In genomic region chr15:70251246-70251990, GRCh38 we compare ENCODE assay signal across 18 cellular contexts.
DNase-seq lines count a peak whose midpoint lies in the region; ATAC-seq and TF ChIP-seq lines count a peak whose summit lies in the region.
"Had no signal": no experiment of that assay in that cellular context is flagged by ENCODE, and none has a peak within 500 bp of the region (broad histone marks: within the 10 kb centered on the region; RNA-seq: fewer than 3 reads in every experiment).

No MANE protein-coding gene starts in this region.

- H3K4me3 ChIP-seq in smooth muscle cell (no peak overlapping the region), mesenchymal stem cell (ENCODE audit: insufficient read depth in 1 of 2, low read depth in 1 of 2, low read length in 2 of 2) (no peak overlapping the region)
- H3K4me3 ChIP-seq: MG63 had no signal

- no peaks in the 10 kb centered on the region for H3K79me2 ChIP-seq in smooth muscle cell (ENCODE audit: low read depth)

- H2AK5ac ChIP-seq in mesenchymal stem cell (ENCODE audit: low read length, severe bottlenecking): no peak overlapping the region

- no peaks in the 10 kb centered on the region for H3K36me3 Mint-ChIP-seq in mesothelial cell of epicardium
- H3K36me3 Mint-ChIP-seq: activated naive CD8-positive, alpha-beta T cell treated with anti-CD3 and anti-CD28 coated beads for 36 hours; immature natural killer cell had no signal

- no peaks in the 10 kb centered on the region for H3K9me3 Mint-ChIP-seq in stimulated activated naive CD8-positive, alpha-beta T cell treated with anti-CD3 and anti-CD28 coated beads, Interleukin-15, amount 100 ng/mL, for 72 hours
- H3K9me3 Mint-ChIP-seq in mesothelial cell of epicardium: no peaks in the 10 kb centered on the region
- H3K9me3 Mint-ChIP-seq: activated naive CD8-positive, alpha-beta T cell treated with anti-CD3 and anti-CD28 coated beads for 36 hours had no signal

- H3K9ac ChIP-seq in smooth muscle cell (ENCODE audit: low read depth) (no peak overlapping the region), mesenchymal stem cell (ENCODE audit: low read length) (no peak overlapping the region)
- H3K9ac ChIP-seq: SK-N-SH had no signal

- H3F3A ChIP-seq in smooth muscle cell (ENCODE audit: low read depth): peaks cover 3% of the 10 kb centered on the region

- H3K27ac ChIP-seq in smooth muscle cell (ENCODE audit: low read depth): no peak overlapping the region
- no peak overlapping the region for H3K27ac ChIP-seq in mesenchymal stem cell (ENCODE audit: low read length, poor library complexity, severe bottlenecking)

- H3K27me3 Mint-ChIP-seq in stimulated activated naive CD8-positive, alpha-beta T cell treated with anti-CD3 and anti-CD28 coated beads, Interleukin-15, amount 100 ng/mL, for 72 hours: peaks cover 33% of the 10 kb centered on the region
- H3K27me3 Mint-ChIP-seq in mesothelial cell of epicardium (ENCODE audit: low read depth): no peaks in the 10 kb centered on the region
- H3K27me3 Mint-ChIP-seq: activated naive CD8-positive, alpha-beta T cell treated with anti-CD3 and anti-CD28 coated beads for 36 hours had no signal

- no peaks in the 10 kb centered on the region for H3K27me3 ChIP-seq in smooth muscle cell (ENCODE audit: low read depth)
- peaks cover 54 to 62% of the 10 kb centered on the region in 2 experiments for H3K27me3 ChIP-seq in mesenchymal stem cell (ENCODE audit: control insufficient read depth in 1 of 2, insufficient read depth in 1 of 2, low read length in 2 of 2)
- H3K27me3 ChIP-seq: MG63 had no signal

- H2BK12ac ChIP-seq in mesenchymal stem cell (ENCODE audit: low read length in 2 of 2): no peak overlapping the region

- H3K27ac Mint-ChIP-seq in stimulated activated naive CD8-positive, alpha-beta T cell treated with anti-CD3 and anti-CD28 coated beads, Interleukin-15, amount 100 ng/mL, for 72 hours: no peak overlapping the region
- peak overlapping the region; percentile 34 for H3K27ac Mint-ChIP-seq in mesothelial cell of epicardium
- H3K27ac Mint-ChIP-seq: activated naive CD8-positive, alpha-beta T cell treated with anti-CD3 and anti-CD28 coated beads for 36 hours had no signal

- H4K20me1 ChIP-seq in smooth muscle cell (ENCODE audit: low read depth): no peaks in the 10 kb centered on the region

- H3K4ac ChIP-seq in mesenchymal stem cell (ENCODE audit: low read depth in 1 of 2, low read length in 2 of 2): no peak overlapping the region

- H2AFZ ChIP-seq in smooth muscle cell (ENCODE audit: low read depth) (no peak overlapping the region), mesenchymal stem cell (ENCODE audit: low read depth, low read length) (no peak overlapping the region)

- no peak overlapping the region for H3K4me3 Mint-ChIP-seq in stimulated activated naive CD8-positive, alpha-beta T cell treated with anti-CD3 and anti-CD28 coated beads, Interleukin-15, amount 100 ng/mL, for 72 hours
- no peak overlapping the region for H3K4me3 Mint-ChIP-seq in mesothelial cell of epicardium
- H3K4me3 Mint-ChIP-seq: activated naive CD8-positive, alpha-beta T cell treated with anti-CD3 and anti-CD28 coated beads for 36 hours; immature natural killer cell had no signal

- H2BK120ac ChIP-seq in mesenchymal stem cell (ENCODE audit: low read depth, low read length): no peak overlapping the region

- TF ChIP-seq CTCF in mesothelial cell of epicardium (IDR thresholded peaks at IDR 0.05; ENCODE audit: unreplicated experiment) (no peak), smooth muscle cell (IDR thresholded peaks at IDR 0.05; ENCODE audit: borderline replicate concordance, insufficient read depth, poor library complexity, severe bottlenecking) (no peak)

- H3K36me3 ChIP-seq in smooth muscle cell (ENCODE audit: low read depth): no peaks in the 10 kb centered on the region
- no peaks in the 10 kb centered on the region for H3K36me3 ChIP-seq in mesenchymal stem cell (ENCODE audit: control insufficient read depth in 1 of 2, insufficient read depth in 2 of 2, low read depth in 1 of 2, low read length in 2 of 2)
- H3K36me3 ChIP-seq: MG63 had no signal

- no peak overlapping the region for H2BK5ac ChIP-seq in mesenchymal stem cell (ENCODE audit: low read depth, low read length, poor library complexity, severe bottlenecking)

- H3K4me1 ChIP-seq in smooth muscle cell (ENCODE audit: low read depth) (peaks cover 12% of the 10 kb centered on the region), mesenchymal stem cell (ENCODE audit: control insufficient read depth, insufficient read depth, low read depth, low read length) (peaks cover 6% of the 10 kb centered on the region)

- H3K4me2 ChIP-seq in smooth muscle cell: no peak overlapping the region
- H3K4me2 ChIP-seq in mesenchymal stem cell (ENCODE audit: low read length, poor library complexity, severe bottlenecking): no peak overlapping the region
- H3K4me2 ChIP-seq: SK-N-SH had no signal

- peaks cover 67% of the 10 kb centered on the region for H3K4me1 Mint-ChIP-seq in stimulated activated naive CD8-positive, alpha-beta T cell treated with anti-CD3 and anti-CD28 coated beads, Interleukin-15, amount 100 ng/mL, for 72 hours
- peaks cover 49% of the 10 kb centered on the region for H3K4me1 Mint-ChIP-seq in mesothelial cell of epicardium

- H3K9me3 ChIP-seq in smooth muscle cell (replicated peaks; ENCODE audit: low read depth) (no peaks in the 10 kb centered on the region), mesenchymal stem cell (ENCODE audit: control insufficient read depth, low read length) (no peaks in the 10 kb centered on the region)
- H3K9me3 ChIP-seq: MG63, SK-N-SH had no signal

- 91% methylated on average over 11 of the region's 11 CpGs for WGBS in smooth muscle cell (ENCODE audit: low lambda C conversion rate)
- WGBS in mesenchymal stem cell: 92% methylated on average over 11 of the region's 11 CpGs

- H3K14ac ChIP-seq in mesenchymal stem cell (ENCODE audit: low read length in 2 of 2): no peak overlapping the region

- H4K91ac ChIP-seq in mesenchymal stem cell (ENCODE audit: low read length): no peak overlapping the region

- H3K18ac ChIP-seq in mesenchymal stem cell (ENCODE audit: low read depth in 1 of 2, low read length in 2 of 2): no peak overlapping the region

- no peak overlapping the region for H3K23ac ChIP-seq in mesenchymal stem cell (ENCODE audit: low read length in 2 of 2)

- no peaks in the 10 kb centered on the region for H3K79me1 ChIP-seq in mesenchymal stem cell (replicated peaks; ENCODE audit: low read length, poor library complexity, severe bottlenecking)

- no peak overlapping the region for H2BK15ac ChIP-seq in mesenchymal stem cell (ENCODE audit: low read depth, poor library complexity, severe bottlenecking)

- ATAC-seq in stimulated activated naive CD8-positive, alpha-beta T cell treated with anti-CD3 and anti-CD28 coated beads, Interleukin-15, Interleukin-2, amounts not matched to agents 100 U/mL and 50 U/mL, for 24 hours: no peak
- ATAC-seq in stimulated activated naive CD8-positive, alpha-beta T cell treated with anti-CD3 and anti-CD28 coated beads, Interleukin-15, amount 100 ng/mL, for 72 hours: no peak
- ATAC-seq: HepG2, Panc1 had no signal

- no peak overlapping the region for H4K8ac ChIP-seq in mesenchymal stem cell (ENCODE audit: low read length)

- peak; percentile 3 for DNase-seq in stimulated activated naive CD8-positive, alpha-beta T cell treated with anti-CD3 and anti-CD28 coated beads, Interleukin-15, Interleukin-2, amounts not matched to agents 100 U/mL and 50 U/mL, for 24 hours
- DNase-seq in stimulated activated naive CD8-positive, alpha-beta T cell treated with anti-CD3 and anti-CD28 coated beads, Interleukin-15, amount 100 ng/mL, for 72 hours: no peak
- DNase-seq in NCI-H69 (lab: John Stamatoyannopoulos, UW): peak; percentile 66
- DNase-seq in mesothelial cell of epicardium (ENCODE audit: low spot score in 2 of 2, unreplicated experiment in 2 of 2): no peak
- no peak for DNase-seq in smooth muscle cell (lab: John Stamatoyannopoulos, UW; ENCODE audit: unreplicated experiment)
- DNase-seq in nucleus accumbens (lab: John Stamatoyannopoulos, UW): no peak
- no peak for DNase-seq in GM19238 (ENCODE audit: insufficient read length, low spot score)
- DNase-seq in mesenchymal stem cell: no peak
- DNase-seq: activated CD4-positive, alpha-beta T cell treated with anti-CD3 and anti-CD28 coated beads, Interleukin-2, amount 50 U/mL, for 4 hours; activated naive CD8-positive, alpha-beta T cell treated with anti-CD3 and anti-CD28 coated beads for 36 hours; activated T-cell treated with anti-CD3 and anti-CD28 coated beads, Interleukin-2, amount 50 U/mL, for 1 hour; immature natural killer cell; MG63; right cardiac atrium; stimulated activated CD4-positive, alpha-beta T cell treated with anti-CD3 and anti-CD28 coated beads, Interleukin-2, amount 100 ng/mL, for 24 hours had no signal

Comparison
In these comparisons a context has a peak if more than half of its experiments do, and no peak if none do; other contexts are left out.
1. DNase-seq: peak in stimulated activated naive CD8-positive, alpha-beta T cell treated with anti-CD3 and anti-CD28 coated beads, Interleukin-15, Interleukin-2, amounts not matched to agents 100 U/mL and 50 U/mL, for 24 hours (single experiment) and NCI-H69 (single experiment); none in stimulated activated naive CD8-positive, alpha-beta T cell treated with anti-CD3 and anti-CD28 coated beads, Interleukin-15, amount 100 ng/mL, for 72 hours (0 of 2), mesothelial cell of epicardium (0 of 2), smooth muscle cell (single experiment), nucleus accumbens (0 of 56), GM19238 (single experiment) and mesenchymal stem cell (single experiment).